ENCODE assay signal across 12 cellular contexts in genomic region chr17:40018211-40019121, GRCh38. TPM values are rescaled to one million over a fixed set of nuclear protein-coding genes. Genes with fewer than 3 reads are reported as not detected.
DNase-seq lines count a peak whose midpoint lies in the region; FAIRE-seq and TF ChIP-seq lines count a peak whose summit lies in the region.
"Had no signal": no experiment of that assay in that cellular context is flagged by ENCODE, and none has a peak within 500 bp of the region (broad histone marks: within the 10 kb centered on the region; RNA-seq: fewer than 3 reads in every experiment).

No MANE protein-coding gene starts in this region.

- H3K9ac ChIP-seq in endothelial cell of umbilical vein (replicated peaks; ENCODE audit: extremely low read depth, insufficient read depth, low read length): peak overlapping the region; percentile 82
- peak overlapping the region; percentile 51 for H3K9ac ChIP-seq in mesenchymal stem cell (ENCODE audit: low read length)

- no peak overlapping the region for H3K23ac ChIP-seq in mesenchymal stem cell (ENCODE audit: low read length in 2 of 2)

- H3K4me3 Mint-ChIP-seq in type B pancreatic cell: peak overlapping the region; percentile 64
- no peak overlapping the region for H3K4me3 Mint-ChIP-seq in CD8-positive, alpha-beta memory T cell
- no peak overlapping the region for H3K4me3 Mint-ChIP-seq in activated CD4-positive, alpha-beta memory T cell treated with anti-CD3 and anti-CD28 coated beads, Interleukin-2, amount 10 ng/mL, durations not matched to agents 7 days and 5 days

- H3K9me3 Mint-ChIP-seq in type B pancreatic cell: no peaks in the 10 kb centered on the region
- H3K9me3 Mint-ChIP-seq in CD8-positive, alpha-beta memory T cell: no peaks in the 10 kb centered on the region
- no peaks in the 10 kb centered on the region for H3K9me3 Mint-ChIP-seq in activated CD4-positive, alpha-beta memory T cell treated with anti-CD3 and anti-CD28 coated beads, Interleukin-2, amount 10 ng/mL, durations not matched to agents 7 days and 5 days

- peaks cover 18% of the 10 kb centered on the region for H3K79me2 ChIP-seq in endothelial cell of umbilical vein (ENCODE audit: control insufficient read depth, insufficient read depth, low read length)

- no peak overlapping the region for H3K4me3 ChIP-seq in endothelial cell of umbilical vein (replicated peaks in 1 of 3; ENCODE audit: insufficient read depth in 1 of 3, low read depth in 1 of 3, low read length in 3 of 3)
- peak overlapping the region in 1 of 2 experiments; percentile 38 for H3K4me3 ChIP-seq in mesenchymal stem cell (ENCODE audit: insufficient read depth in 1 of 2, low read depth in 1 of 2, low read length in 2 of 2)
- H3K4me3 ChIP-seq in CD8-positive, alpha-beta memory T cell (ENCODE audit: low read length): no peak overlapping the region
- H3K4me3 ChIP-seq: suprapubic skin had no signal

- H2BK12ac ChIP-seq in mesenchymal stem cell (ENCODE audit: low read length in 2 of 2): peak overlapping the region in 1 of 2 experiments; percentile 15

- CTCF ChIA-PET in endothelial cell of umbilical vein (lab: Charles Lee): interaction anchor here (0.5 to 10.7 kb wide), 7 partner anchors 7 to 553 kb away, joined by 3 to 246 read pairs (median 3); partner anchors contain the start of gene MED24
- CTCF ChIA-PET in CD8-positive, alpha-beta memory T cell (lab: Charles Lee): interaction anchor here (1.4 kb wide), 1 partner anchor 8 kb away, joined by 7 read pairs; no protein-coding TSS in a partner anchor
- CTCF ChIA-PET in activated CD4-positive, alpha-beta memory T cell treated with anti-CD3 and anti-CD28 coated beads, Interleukin-2, amount 10 ng/mL, durations not matched to agents 7 days and 5 days (lab: Charles Lee): interaction anchor here (7.8 kb wide), 1 partner anchor 7 kb away, joined by 88 read pairs; no protein-coding TSS in a partner anchor

- WGBS in mesenchymal stem cell: 54% methylated on average over 11 of the region's 15 CpGs

- no peak overlapping the region for H2BK120ac ChIP-seq in mesenchymal stem cell (ENCODE audit: low read depth, low read length)

- peaks cover 4% of the 10 kb centered on the region for H3K27me3 Mint-ChIP-seq in type B pancreatic cell
- no peaks in the 10 kb centered on the region for H3K27me3 Mint-ChIP-seq in CD8-positive, alpha-beta memory T cell
- H3K27me3 Mint-ChIP-seq in activated CD4-positive, alpha-beta memory T cell treated with anti-CD3 and anti-CD28 coated beads, Interleukin-2, amount 10 ng/mL, durations not matched to agents 7 days and 5 days: no peaks in the 10 kb centered on the region

- peak overlapping the region; percentile 9 for H4K8ac ChIP-seq in mesenchymal stem cell (ENCODE audit: low read length)

- H3K9me3 ChIP-seq in endothelial cell of umbilical vein (replicated peaks; ENCODE audit: control insufficient read depth, insufficient read depth, low read length): no peaks in the 10 kb centered on the region
- H3K9me3 ChIP-seq in mesenchymal stem cell (ENCODE audit: control insufficient read depth, low read length): no peaks in the 10 kb centered on the region
- no peaks in the 10 kb centered on the region for H3K9me3 ChIP-seq in CD8-positive, alpha-beta memory T cell (ENCODE audit: low read length)
- H3K9me3 ChIP-seq: suprapubic skin had no signal

- POLR2A ChIA-PET in endothelial cell of umbilical vein (lab: Charles Lee): interaction anchor here (0.5 to 0.6 kb wide), 2 partner anchors 558 to 1868 kb away, joined by 3 read pairs; no protein-coding TSS in a partner anchor
- POLR2A ChIA-PET in CD8-positive, alpha-beta memory T cell (lab: Charles Lee): no interaction called here
- POLR2A ChIA-PET in activated CD4-positive, alpha-beta memory T cell treated with anti-CD3 and anti-CD28 coated beads, Interleukin-2, amount 10 ng/mL, durations not matched to agents 7 days and 5 days (lab: Charles Lee): no interaction called here

- peak overlapping the region in 1 of 2 experiments; percentile 40 for H3K4ac ChIP-seq in mesenchymal stem cell (ENCODE audit: low read depth in 1 of 2, low read length in 2 of 2)

- H4K20me1 ChIP-seq in endothelial cell of umbilical vein (replicated peaks; ENCODE audit: control insufficient read depth, extremely low read depth, insufficient read depth, low read length): no peaks in the 10 kb centered on the region

- no peak overlapping the region for H2BK15ac ChIP-seq in mesenchymal stem cell (ENCODE audit: low read depth, poor library complexity, severe bottlenecking)

- H4K91ac ChIP-seq in mesenchymal stem cell (ENCODE audit: low read length): peak overlapping the region; percentile 19

- H3K4me2 ChIP-seq in endothelial cell of umbilical vein (ENCODE audit: insufficient read depth, low read length): peak overlapping the region; percentile 3
- H3K4me2 ChIP-seq in mesenchymal stem cell (ENCODE audit: low read length, poor library complexity, severe bottlenecking): no peak overlapping the region

- no peak overlapping the region for H2BK5ac ChIP-seq in mesenchymal stem cell (ENCODE audit: low read depth, low read length, poor library complexity, severe bottlenecking)

- H3K79me1 ChIP-seq in mesenchymal stem cell (replicated peaks; ENCODE audit: low read length, poor library complexity, severe bottlenecking): no peaks in the 10 kb centered on the region

- H3K36me3 ChIP-seq in endothelial cell of umbilical vein (ENCODE audit: control insufficient read depth in 2 of 2, extremely low read depth in 1 of 2, insufficient read depth in 2 of 2, low read length in 2 of 2) (peaks cover 3 to 12% of the 10 kb centered on the region in 2 experiments), mesenchymal stem cell (ENCODE audit: control insufficient read depth in 1 of 2, insufficient read depth in 2 of 2, low read depth in 1 of 2, low read length in 2 of 2) (peaks cover 16 to 47% of the 10 kb centered on the region in 2 experiments)
- peaks cover 12% of the 10 kb centered on the region for H3K36me3 ChIP-seq in CD8-positive, alpha-beta memory T cell (ENCODE audit: insufficient read depth, low read length)

- peak overlapping the region in 1 of 2 experiments; percentile 78 for H3K18ac ChIP-seq in mesenchymal stem cell (ENCODE audit: low read depth in 1 of 2, low read length in 2 of 2)

- DNase-seq in DMS 273 (lab: John Stamatoyannopoulos, UW; ENCODE audit: unreplicated experiment): peak; percentile 82
- no peak for DNase-seq in DMS 273 treated with DMSO at 0.1 percent for 48 hours (lab: John Stamatoyannopoulos, UW)
- DNase-seq in endothelial cell of umbilical vein (ENCODE audit: low read depth, low spot score): no peak
- no peak for DNase-seq in mesenchymal stem cell
- DNase-seq in type B pancreatic cell (ENCODE audit: extremely low spot score, unreplicated experiment): no peak
- DNase-seq in CD8-positive, alpha-beta memory T cell: no peak
- no peak for DNase-seq in hippocampal formation (lab: John Stamatoyannopoulos, UW)
- no peak for DNase-seq in activated CD4-positive, alpha-beta memory T cell treated with anti-CD3 and anti-CD28 coated beads, Interleukin-2, amount 10 ng/mL, durations not matched to agents 7 days and 5 days
- DNase-seq: stimulated activated CD4-positive, alpha-beta T cell treated with anti-CD3 and anti-CD28 coated beads, Interleukin-15, amount 100 ng/mL, for 24 hours had no signal

- H2AFZ ChIP-seq in endothelial cell of umbilical vein (ENCODE audit: low read depth, low read length) (no peak overlapping the region), mesenchymal stem cell (ENCODE audit: low read depth, low read length) (no peak overlapping the region)

- TF ChIP-seq POLR2A in endothelial cell of umbilical vein (IDR thresholded peaks at IDR 0.05; ENCODE audit: low read depth, low read length): no peak

- TF ChIP-seq CTCF in endothelial cell of umbilical vein (IDR thresholded peaks at IDR 0.05; ENCODE audit: extremely low read depth in 1 of 2, insufficient read depth in 1 of 2, low read depth in 1 of 2, low read length in 2 of 2) (no peak), type B pancreatic cell (conservative IDR thresholded peaks at IDR 0.05) (no peak)

- peak; percentile 54 for FAIRE-seq in endothelial cell of umbilical vein (lab: Jason Lieb, UNC)
- FAIRE-seq: endometrium had no signal

- peaks cover 19% of the 10 kb centered on the region for H3K4me1 Mint-ChIP-seq in type B pancreatic cell (ENCODE audit: unreplicated experiment)
- H3K4me1 Mint-ChIP-seq in CD8-positive, alpha-beta memory T cell: peaks cover 3 to 5% (median 4%) of the 10 kb centered on the region in 3 donors
- H3K4me1 Mint-ChIP-seq in activated CD4-positive, alpha-beta memory T cell treated with anti-CD3 and anti-CD28 coated beads, Interleukin-2, amount 10 ng/mL, durations not matched to agents 7 days and 5 days: peaks cover 4% of the 10 kb centered on the region

- H3K27me3 ChIP-seq in endothelial cell of umbilical vein (ENCODE audit: control insufficient read depth in 2 of 2, insufficient read depth in 2 of 2, low read length in 2 of 2) (no peaks in the 10 kb centered on the region), mesenchymal stem cell (ENCODE audit: control insufficient read depth in 1 of 2, insufficient read depth in 1 of 2, low read length in 2 of 2) (no peaks in the 10 kb centered on the region)
- H3K27me3 ChIP-seq in CD8-positive, alpha-beta memory T cell (ENCODE audit: insufficient read depth, low read length, poor library complexity, severe bottlenecking): no peaks in the 10 kb centered on the region
- H3K27me3 ChIP-seq: suprapubic skin had no signal

- TSS peak; percentile 8 for BruUV-seq in endothelial cell of umbilical vein (replicated peaks; lab: Mats Ljungman, UMichigan)

- H3K27ac ChIP-seq in endothelial cell of umbilical vein (ENCODE audit: insufficient read depth, low read depth, low read length) (peak overlapping the region; percentile 99), mesenchymal stem cell (ENCODE audit: low read length, poor library complexity, severe bottlenecking) (peak overlapping the region; percentile 34)
- no peak overlapping the region for H3K27ac ChIP-seq in CD8-positive, alpha-beta memory T cell (ENCODE audit: low read depth, low read length)
- H3K27ac ChIP-seq: 22Rv1, suprapubic skin had no signal

- peaks cover 4% of the 10 kb centered on the region for H3K36me3 Mint-ChIP-seq in type B pancreatic cell
- peaks cover 0 to 45% (median 5%) of the 10 kb centered on the region in 3 donors for H3K36me3 Mint-ChIP-seq in CD8-positive, alpha-beta memory T cell
- peaks cover 28% of the 10 kb centered on the region for H3K36me3 Mint-ChIP-seq in activated CD4-positive, alpha-beta memory T cell treated with anti-CD3 and anti-CD28 coated beads, Interleukin-2, amount 10 ng/mL, durations not matched to agents 7 days and 5 days (ENCODE audit: low read depth)

- intact Hi-C loops in endothelial cell of umbilical vein (cut with micrococcal nuclease): loop anchor here (1.0 to 10.0 kb wide), 3 partner anchors 83 to 266 kb away; partner anchors contain the start of gene CDC6

- H2AK5ac ChIP-seq in mesenchymal stem cell (ENCODE audit: low read length, severe bottlenecking): peak overlapping the region; percentile 75

- no peaks in the 10 kb centered on the region for H3K9me1 ChIP-seq in endothelial cell of umbilical vein (replicated peaks; ENCODE audit: control insufficient read depth, extremely low read depth, insufficient read depth, low read length)

- peaks cover 86% of the 10 kb centered on the region for H3K4me1 ChIP-seq in endothelial cell of umbilical vein (ENCODE audit: control insufficient read depth, extremely low read depth, insufficient read depth, low read length)
- H3K4me1 ChIP-seq in mesenchymal stem cell (ENCODE audit: control insufficient read depth, insufficient read depth, low read depth, low read length): peaks cover 61% of the 10 kb centered on the region
- peaks cover 2% of the 10 kb centered on the region for H3K4me1 ChIP-seq in CD8-positive, alpha-beta memory T cell (ENCODE audit: insufficient read depth, low read length)

- H3K27ac Mint-ChIP-seq in type B pancreatic cell: peak overlapping the region; percentile 7
- H3K27ac Mint-ChIP-seq in CD8-positive, alpha-beta memory T cell: peak overlapping the region in 1 of 8 donors; percentile 80
- H3K27ac Mint-ChIP-seq in activated CD4-positive, alpha-beta memory T cell treated with anti-CD3 and anti-CD28 coated beads, Interleukin-2, amount 10 ng/mL, durations not matched to agents 7 days and 5 days: no peak overlapping the region

- dilution Hi-C loops in endothelial cell of umbilical vein (cut with MboI; ENCODE audit: extremely low pct_ligation_motif_present, low sequenced_read_pairs): no loop called here

- peak overlapping the region in 1 of 2 experiments; percentile 26 for H3K14ac ChIP-seq in mesenchymal stem cell (ENCODE audit: low read length in 2 of 2)

RNA-seq across cellular contexts. Expression of gene CSF3, which starts 3.2 kb away (rescaled TPM):
- 2.4 and 2.9 TPM in 2 replicates for total RNA-seq in endothelial cell of umbilical vein
- 0.80 and 1.0 TPM in 2 replicates for polyA plus RNA-seq in endothelial cell of umbilical vein
- polyA plus RNA-seq in endothelial cell of umbilical vein (2011; cell fraction: cytosol; rRNA removed): 0.96 and 1.5 TPM in 2 replicates
- 2.5 and 2.7 TPM in 2 replicates for polyA plus RNA-seq in endothelial cell of umbilical vein (2011; cell fraction: nucleus; rRNA removed)
- 1.6 and 3.1 TPM in 2 replicates for polyA plus RNA-seq in endothelial cell of umbilical vein (2012)
- 0.21 and 0.51 TPM in 2 replicates for polyA minus RNA-seq in endothelial cell of umbilical vein
- not detected for polyA minus RNA-seq in endothelial cell of umbilical vein (2011; cell fraction: cytosol; rRNA and poly(A)+ RNA removed)
- polyA minus RNA-seq in endothelial cell of umbilical vein (2011; cell fraction: nucleus; rRNA and poly(A)+ RNA removed): 0.72 and 1.8 TPM in 2 replicates
- polyA plus RNA-seq in mesenchymal stem cell (2013, experiment 1 of 2): not detected
- 0.05 TPM for polyA plus RNA-seq in mesenchymal stem cell (2013, experiment 2 of 2)
- total RNA-seq in type B pancreatic cell (ENCODE audit: low replicate concordance): not detected in 2 replicates
- not detected for total RNA-seq in CD8-positive, alpha-beta memory T cell
- not detected for polyA plus RNA-seq in CD8-positive, alpha-beta memory T cell
- not detected for total RNA-seq in activated CD4-positive, alpha-beta memory T cell treated with anti-CD3 and anti-CD28 coated beads, Interleukin-2, amount 10 ng/mL, durations not matched to agents 7 days and 5 days

RNA-seq across cellular contexts. Expression of gene MED24, which starts 35.7 kb away (rescaled TPM):
- 120 and 124 TPM in 2 replicates for total RNA-seq in endothelial cell of umbilical vein
- 120 and 122 TPM in 2 replicates for polyA plus RNA-seq in endothelial cell of umbilical vein
- polyA plus RNA-seq in endothelial cell of umbilical vein (2011; cell fraction: cytosol; rRNA removed): 98.6 and 101 TPM in 2 replicates
- 353 and 444 TPM in 2 replicates for polyA plus RNA-seq in endothelial cell of umbilical vein (2011; cell fraction: nucleus; rRNA removed)
- polyA plus RNA-seq in endothelial cell of umbilical vein (2012): 97.1 and 98.7 TPM in 2 replicates
- 152 and 208 TPM in 2 replicates for polyA minus RNA-seq in endothelial cell of umbilical vein
- 84.2 TPM for polyA minus RNA-seq in endothelial cell of umbilical vein (2011; cell fraction: cytosol; rRNA and poly(A)+ RNA removed)
- polyA minus RNA-seq in endothelial cell of umbilical vein (2011; cell fraction: nucleus; rRNA and poly(A)+ RNA removed): 180 and 192 TPM in 2 replicates
- polyA plus RNA-seq in mesenchymal stem cell (2013, experiment 1 of 2): 35.2 TPM
- polyA plus RNA-seq in mesenchymal stem cell (2013, experiment 2 of 2): 35.4 TPM
- total RNA-seq in type B pancreatic cell (ENCODE audit: low replicate concordance): 93.2 and 123 TPM in 2 replicates
- total RNA-seq in CD8-positive, alpha-beta memory T cell: 100 to 1,000 TPM; 118 to 121 TPM
- polyA plus RNA-seq in CD8-positive, alpha-beta memory T cell: 51.2 TPM
- total RNA-seq in activated CD4-positive, alpha-beta memory T cell treated with anti-CD3 and anti-CD28 coated beads, Interleukin-2, amount 10 ng/mL, durations not matched to agents 7 days and 5 days: 10 to 100 TPM; 82.2 to 84.2 TPM

RNA-seq across cellular contexts. Expression of gene PSMD3, which starts 37.9 kb away (rescaled TPM):
- 136 and 142 TPM in 2 replicates for total RNA-seq in endothelial cell of umbilical vein
- 117 and 120 TPM in 2 replicates for polyA plus RNA-seq in endothelial cell of umbilical vein
- polyA plus RNA-seq in endothelial cell of umbilical vein (2011; cell fraction: cytosol; rRNA removed): 118 and 139 TPM in 2 replicates
- polyA plus RNA-seq in endothelial cell of umbilical vein (2011; cell fraction: nucleus; rRNA removed): 111 and 117 TPM in 2 replicates
- 136 and 166 TPM in 2 replicates for polyA plus RNA-seq in endothelial cell of umbilical vein (2012)
- polyA minus RNA-seq in endothelial cell of umbilical vein: 106 and 111 TPM in 2 replicates
- 66.7 TPM for polyA minus RNA-seq in endothelial cell of umbilical vein (2011; cell fraction: cytosol; rRNA and poly(A)+ RNA removed)
- polyA minus RNA-seq in endothelial cell of umbilical vein (2011; cell fraction: nucleus; rRNA and poly(A)+ RNA removed): 29.1 and 42.5 TPM in 2 replicates
- 79.8 TPM for polyA plus RNA-seq in mesenchymal stem cell (2013, experiment 1 of 2)
- polyA plus RNA-seq in mesenchymal stem cell (2013, experiment 2 of 2): 79.0 TPM
- 110 and 116 TPM in 2 replicates for total RNA-seq in type B pancreatic cell (ENCODE audit: low replicate concordance)
- 100 to 1,000 TPM; 185 to 186 TPM for total RNA-seq in CD8-positive, alpha-beta memory T cell
- 51.1 TPM for polyA plus RNA-seq in CD8-positive, alpha-beta memory T cell
- total RNA-seq in activated CD4-positive, alpha-beta memory T cell treated with anti-CD3 and anti-CD28 coated beads, Interleukin-2, amount 10 ng/mL, durations not matched to agents 7 days and 5 days: 10 to 100 TPM; 90.3 to 92.2 TPM

RNA-seq across cellular contexts. Expression of gene THRA, which starts 44.3 kb away (rescaled TPM):
- total RNA-seq in endothelial cell of umbilical vein (24.9 and 29.6 TPM in 2 replicates), type B pancreatic cell (ENCODE audit: low replicate concordance) (18.3 and 37.0 TPM in 2 replicates)
- 17.4 and 18.8 TPM in 2 replicates for polyA plus RNA-seq in endothelial cell of umbilical vein
- polyA plus RNA-seq in endothelial cell of umbilical vein (2011; cell fraction: cytosol; rRNA removed): 17.9 and 18.5 TPM in 2 replicates
- 14.3 and 20.5 TPM in 2 replicates for polyA plus RNA-seq in endothelial cell of umbilical vein (2011; cell fraction: nucleus; rRNA removed)
- 22.3 and 27.8 TPM in 2 replicates for polyA plus RNA-seq in endothelial cell of umbilical vein (2012)
- polyA minus RNA-seq in endothelial cell of umbilical vein: 18.1 and 19.7 TPM in 2 replicates
- polyA minus RNA-seq in endothelial cell of umbilical vein (2011; cell fraction: cytosol; rRNA and poly(A)+ RNA removed): 7.4 TPM
- polyA minus RNA-seq in endothelial cell of umbilical vein (2011; cell fraction: nucleus; rRNA and poly(A)+ RNA removed): 6.3 and 8.5 TPM in 2 replicates
- polyA plus RNA-seq in mesenchymal stem cell (2013, experiment 1 of 2): 24.1 TPM
- polyA plus RNA-seq in mesenchymal stem cell (2013, experiment 2 of 2): 23.2 TPM
- total RNA-seq in CD8-positive, alpha-beta memory T cell: 10 to 100 TPM; 12.6 to 13.2 TPM
- 17.0 TPM for polyA plus RNA-seq in CD8-positive, alpha-beta memory T cell
- total RNA-seq in activated CD4-positive, alpha-beta memory T cell treated with anti-CD3 and anti-CD28 coated beads, Interleukin-2, amount 10 ng/mL, durations not matched to agents 7 days and 5 days: 1 to 10 TPM; 8.4 TPM

RNA-seq across cellular contexts. Expression of gene GSDMA, which starts 55.7 kb away (rescaled TPM):
- not detected in 2 replicates for total RNA-seq in endothelial cell of umbilical vein
- not detected in 2 replicates for polyA plus RNA-seq in endothelial cell of umbilical vein
- not detected in 2 replicates for polyA plus RNA-seq in endothelial cell of umbilical vein (2011; cell fraction: cytosol; rRNA removed)
- polyA plus RNA-seq in endothelial cell of umbilical vein (2011; cell fraction: nucleus; rRNA removed): not detected in 2 replicates
- polyA plus RNA-seq in endothelial cell of umbilical vein (2012): not detected in 2 replicates
- not detected in 2 replicates for polyA minus RNA-seq in endothelial cell of umbilical vein
- polyA minus RNA-seq in endothelial cell of umbilical vein (2011; cell fraction: cytosol; rRNA and poly(A)+ RNA removed): not detected
- not detected in 2 replicates for polyA minus RNA-seq in endothelial cell of umbilical vein (2011; cell fraction: nucleus; rRNA and poly(A)+ RNA removed)
- not detected for polyA plus RNA-seq in mesenchymal stem cell (2013, experiment 1 of 2)
- not detected for polyA plus RNA-seq in mesenchymal stem cell (2013, experiment 2 of 2)
- total RNA-seq in type B pancreatic cell (ENCODE audit: low replicate concordance): not detected in 2 replicates
- total RNA-seq in CD8-positive, alpha-beta memory T cell: not detected
- polyA plus RNA-seq in CD8-positive, alpha-beta memory T cell: 0.14 TPM
- under 1 TPM; 0.33 to 0.78 TPM for total RNA-seq in activated CD4-positive, alpha-beta memory T cell treated with anti-CD3 and anti-CD28 coated beads, Interleukin-2, amount 10 ng/mL, durations not matched to agents 7 days and 5 days
